Comparison of ENCODE assay signal across 8 cellular contexts in the genomic region with DNA sequence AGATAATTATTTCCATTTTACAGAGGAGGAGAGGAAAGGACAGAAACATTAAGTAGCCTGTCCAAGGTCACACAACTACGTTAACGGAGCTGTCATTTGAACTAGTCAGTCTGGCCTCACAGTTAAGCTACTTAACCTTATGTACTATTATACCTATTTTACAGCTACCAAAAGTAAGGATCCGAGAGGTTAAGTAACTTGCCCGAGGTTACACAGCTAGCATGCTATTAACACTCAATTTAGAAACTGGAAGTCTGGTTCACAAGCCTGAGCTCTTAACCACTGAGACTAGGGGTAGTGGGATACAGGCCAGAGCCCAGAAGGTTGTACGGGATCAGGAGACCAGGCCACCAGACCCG. TPM values are rescaled to one million over a fixed set of nuclear protein-coding genes. Genes with fewer than 3 reads are reported as not detected.
DNase-seq lines count a peak whose midpoint lies in the region; ATAC-seq, FAIRE-seq and TF ChIP-seq lines count a peak whose summit lies in the region.

No MANE protein-coding gene starts in this region.

- ATAC-seq in HepG2 (no peak), GM18870 (IDR thresholded peaks at IDR 0.05; ENCODE audit: unreplicated experiment) (no peak)

- no peak overlapping the region for H2AFZ ChIP-seq in HepG2 (ENCODE audit: low read length)

- no peaks in the 10 kb centered on the region for H4K20me1 ChIP-seq in HepG2 (ENCODE audit: insufficient read depth, low read length)

- no peak for TF ChIP-seq POLR2A in adrenal gland (IDR thresholded peaks at IDR 0.05)
- TF ChIP-seq POLR2A in HepG2 (IDR thresholded peaks at IDR 0.05; ENCODE audit: insufficient read depth in 1 of 2, low read depth in 2 of 2, low read length in 2 of 2): no peak

- in situ Hi-C loops in HepG2 (cut with HindIII; ENCODE audit: extremely low pct_ligation_motif_present, low pct_unique_long_range_greater_than_20kb): no loop called here

- FAIRE-seq in HepG2 (lab: Jason Lieb, UNC): peak; percentile 46

- peak overlapping the region; percentile 80 for H3K4me3 Mint-ChIP-seq in activated CD4-positive, alpha-beta T cell treated with anti-CD3 and anti-CD28 coated beads, Interleukin-2, amount 10 ng/mL, durations not matched to agents 24 days and 14 days

- peak overlapping the region in 2 of 4 donors; percentile 67 to 70 for H3K4me3 ChIP-seq in adrenal gland
- H3K4me3 ChIP-seq in HepG2 (replicated peaks in 1 of 3; ENCODE audit: insufficient read depth in 1 of 3, low read depth in 2 of 3, low read length in 3 of 3): peak overlapping the region; percentile 88 to 97 (median 93)
- H3K4me3 ChIP-seq in thymus (ENCODE audit: low read length): peak overlapping the region; percentile 98

- H3K27ac ChIP-seq in adrenal gland: peak overlapping the region; percentile 68 to 96 (median 87)
- peak overlapping the region; percentile 72 for H3K27ac ChIP-seq in HepG2 (ENCODE audit: extremely low read length, insufficient read depth, low read length)
- H3K27ac ChIP-seq in thymus (ENCODE audit: low read depth): peak overlapping the region; percentile 96

- H3K9me3 Mint-ChIP-seq in activated CD4-positive, alpha-beta T cell treated with anti-CD3 and anti-CD28 coated beads, Interleukin-2, amount 10 ng/mL, durations not matched to agents 24 days and 14 days: no peaks in the 10 kb centered on the region

- 17 to 26% (median 20%) methylated on average over 5 to 6 of the region's 6 CpGs for WGBS in adrenal gland, 4 donors
- WGBS in HepG2 (ENCODE audit: low lambda C conversion rate): 0% methylated on average over 4 of the region's 6 CpGs
- WGBS in thymus: 44% methylated on average over 6 of the region's 6 CpGs

- POLR2A ChIA-PET in HepG2 (lab: Yijun Ruan, JAX): interaction anchor here (0.7 to 3.2 kb wide), 26 partner anchors 8 to 463 kb away, joined by 3 to 69 read pairs (median 7); partner anchors contain the start of genes ABCB6, ANKZF1, ATG9A and CNPPD1

- H3K9me3 ChIP-seq in adrenal gland (replicated peaks in 1 of 3) (no peaks in the 10 kb centered on the region), HepG2 (ENCODE audit: low read length) (no peaks in the 10 kb centered on the region), thymus (ENCODE audit: control insufficient read depth) (no peaks in the 10 kb centered on the region)

- H3K27me3 ChIP-seq in adrenal gland: no peaks in the 10 kb centered on the region
- no peaks in the 10 kb centered on the region; a peak in 1 of 5 replicates for H3K27me3 ChIP-seq in HepG2 (ENCODE audit: control insufficient read depth in 1 of 2, insufficient read depth in 2 of 2, low read length in 2 of 2)
- H3K27me3 ChIP-seq in thymus (ENCODE audit: control insufficient read depth, insufficient read depth): no peaks in the 10 kb centered on the region

- intact Hi-C loops in activated CD4-positive, alpha-beta T cell treated with anti-CD3 and anti-CD28 coated beads, Interleukin-2, amount 10 ng/mL, durations not matched to agents 24 days and 14 days (cut with micrococcal nuclease): loop anchor here (1.0 to 2.0 kb wide), 5 partner anchors 9 to 352 kb away; partner anchors contain the start of genes ANKZF1, ATG9A, STK11IP and TUBA4A
- intact Hi-C loops in adrenal gland (cut with DNase I) (loop anchor here (10.0 kb wide), 1 partner anchor 50 kb away; no protein-coding TSS in a partner anchor), HepG2 (cut with micrococcal nuclease; ENCODE audit: unreplicated experiment) (loop anchor here (1.0 kb wide), 1 partner anchor 15 kb away; the partner anchor contains the start of genes ANKZF1 and ATG9A)

- H3K36me3 Mint-ChIP-seq in activated CD4-positive, alpha-beta T cell treated with anti-CD3 and anti-CD28 coated beads, Interleukin-2, amount 10 ng/mL, durations not matched to agents 24 days and 14 days (ENCODE audit: low read depth): peaks cover 30% of the 10 kb centered on the region

- TF ChIP-seq CTCF in adrenal gland (IDR thresholded peaks at IDR 0.05): no peak
- no peak for TF ChIP-seq CTCF in HepG2 (CRISPR knock-in tag; IDR thresholded peaks at IDR 0.05)

- peak overlapping the region; percentile 99 for H3K27ac Mint-ChIP-seq in activated CD4-positive, alpha-beta T cell treated with anti-CD3 and anti-CD28 coated beads, Interleukin-2, amount 10 ng/mL, durations not matched to agents 24 days and 14 days

- H3K36me3 ChIP-seq in adrenal gland (replicated peaks in 1 of 2) (peaks cover 0 to 17% of the 10 kb centered on the region in 2 donors), HepG2 (replicated peaks in 1 of 2; ENCODE audit: control insufficient read depth in 1 of 2, insufficient read depth in 2 of 2, low read length in 2 of 2) (peaks cover 2 to 13% of the 10 kb centered on the region in 2 experiments), thymus (ENCODE audit: control insufficient read depth, insufficient read depth) (peaks cover 7% of the 10 kb centered on the region)

- peaks cover 14% of the 10 kb centered on the region for H3K79me2 ChIP-seq in HepG2 (ENCODE audit: insufficient read depth, low read length)

- CTCF ChIA-PET in HepG2 (lab: Yijun Ruan, JAX; ENCODE audit: low intra/inter-chr PET ratio, low total read pairs): no interaction called here

- TF ChIP-seq EP300 in HepG2 (IDR thresholded peaks at IDR 0.05; ENCODE audit: low read depth in 2 of 2, low read length in 2 of 2) (no peak), HepG2 (CRISPR knock-in tag; IDR thresholded peaks at IDR 0.05; ENCODE audit: borderline replicate concordance) (no peak)

- no peaks in the 10 kb centered on the region for H3K27me3 Mint-ChIP-seq in activated CD4-positive, alpha-beta T cell treated with anti-CD3 and anti-CD28 coated beads, Interleukin-2, amount 10 ng/mL, durations not matched to agents 24 days and 14 days

- H3K4me2 ChIP-seq in HepG2 (ENCODE audit: low read depth, low read length): peak overlapping the region; percentile 90

- BruUV-seq in HepG2 (replicated peaks; lab: Mats Ljungman, UMichigan): TSS peak; percentile 79

- peak overlapping the region; percentile 90 for H3K9ac ChIP-seq in HepG2 (ENCODE audit: insufficient read depth, low read depth, low read length)

- peaks cover 52% of the 10 kb centered on the region for H3K4me1 Mint-ChIP-seq in activated CD4-positive, alpha-beta T cell treated with anti-CD3 and anti-CD28 coated beads, Interleukin-2, amount 10 ng/mL, durations not matched to agents 24 days and 14 days

- peaks cover 23 to 30% of the 10 kb centered on the region in 2 donors for H3K4me1 ChIP-seq in adrenal gland (replicated peaks in 1 of 2)
- H3K4me1 ChIP-seq in HepG2 (ENCODE audit: insufficient read depth, low read length): peaks cover 48% of the 10 kb centered on the region
- peaks cover 41% of the 10 kb centered on the region for H3K4me1 ChIP-seq in thymus (ENCODE audit: control insufficient read depth, insufficient read depth, low read length)

- no peak for TF ChIP-seq RAD21 in HepG2 (CRISPR knock-in tag; IDR thresholded peaks at IDR 0.05)

- no peak for DNase-seq in activated CD4-positive, alpha-beta T cell treated with anti-CD3 and anti-CD28 coated beads, Interleukin-2, amount 10 ng/mL, durations not matched to agents 24 days and 14 days
- DNase-seq in activated CD4-positive, alpha-beta T cell treated with anti-CD3 and anti-CD28 coated beads, Interleukin-2, amount 50 U/mL, for 1 hour: no peak
- DNase-seq in adrenal gland (no peak), HepG2 (ENCODE audit: low spot score) (no peak), DMS79 treated with DMSO at 0.1 percent for 48 hours (lab: John Stamatoyannopoulos, UW) (no peak), Ammon's horn (ENCODE audit: low spot score) (no peak)

RNA-seq across cellular contexts. Expression of gene GLB1L, which starts 0.5 kb away (rescaled TPM):
- 4.6 and 4.9 TPM in 2 replicates for total RNA-seq in activated CD4-positive, alpha-beta T cell treated with anti-CD3 and anti-CD28 coated beads, Interleukin-2, amount 10 ng/mL, durations not matched to agents 24 days and 14 days
- total RNA-seq in adrenal gland: 10 to 100 TPM in 6 of 8 donors, 1 to 10 TPM in 2; 6.3 to 25.0 (median 14.5) TPM
- 10 to 100 TPM; 12.6 to 18.1 (median 14.9) TPM for polyA plus RNA-seq in adrenal gland
- total RNA-seq in HepG2 (2016; rRNA removed; fragmentation: Illumina TruSeq; extraction: Trizol): 2.7 and 6.8 TPM in 2 replicates
- 1.8 and 3.4 TPM in 2 replicates for total RNA-seq in HepG2 (2016; cell fraction: cytosol; rRNA removed; fragmentation: Illumina TruSeq; extraction: Trizol; ENCODE audit: low read depth)
- 2.6 and 6.8 TPM in 2 replicates for total RNA-seq in HepG2 (2016; cell fraction: insoluble cytoplasmic fraction; rRNA removed; fragmentation: Illumina TruSeq; extraction: Trizol)
- total RNA-seq in HepG2 (2016; cell fraction: membrane; rRNA removed; fragmentation: Illumina TruSeq; extraction: Trizol): 4.9 and 6.4 TPM in 2 replicates
- total RNA-seq in HepG2 (2016; cell fraction: nucleus; rRNA removed; fragmentation: Illumina TruSeq; extraction: Trizol): 5.0 and 7.5 TPM in 2 replicates
- 6.2 and 7.3 TPM in 2 replicates for polyA plus RNA-seq in HepG2 (2011; rRNA removed)
- polyA plus RNA-seq in HepG2 (2011; cell fraction: cytosol; rRNA removed): 5.5 and 6.3 TPM in 2 replicates
- 6.0 and 6.8 TPM in 2 replicates for polyA plus RNA-seq in HepG2 (2011; cell fraction: nucleus; rRNA removed)
- 3.7 and 4.4 TPM in 2 replicates for polyA plus RNA-seq in HepG2 (2012)
- 1.5 and 2.7 TPM in 2 replicates for polyA plus RNA-seq in HepG2 (2016; cell fraction: cytosol; fragmentation: Illumina TruSeq; extraction: Trizol; ENCODE audit: low read depth)
- 2.3 and 3.0 TPM in 2 replicates for polyA plus RNA-seq in HepG2 (2016; cell fraction: insoluble cytoplasmic fraction; fragmentation: Illumina TruSeq; extraction: Trizol; ENCODE audit: low read depth)
- 3.5 and 4.0 TPM in 2 replicates for polyA plus RNA-seq in HepG2 (2016; cell fraction: membrane; fragmentation: Illumina TruSeq; extraction: Trizol; ENCODE audit: low read depth)
- 9.0 and 11.6 TPM in 2 replicates for polyA plus RNA-seq in HepG2 (2016; cell fraction: nucleus; fragmentation: Illumina TruSeq; extraction: Trizol; ENCODE audit: insufficient read depth, low read depth)
- polyA minus RNA-seq in HepG2 (2011; rRNA and poly(A)+ RNA removed; ENCODE audit: low replicate concordance): 5.1 and 6.4 TPM in 2 replicates
- polyA minus RNA-seq in HepG2 (2011; cell fraction: cytosol; rRNA and poly(A)+ RNA removed): 1.7 and 2.6 TPM in 2 replicates
- polyA minus RNA-seq in HepG2 (2011; cell fraction: nucleus; rRNA and poly(A)+ RNA removed): 6.1 and 6.7 TPM in 2 replicates
- polyA plus RNA-seq in thymus: 11.3 TPM

RNA-seq across cellular contexts. Expression of gene STK16, which starts 0.5 kb away (rescaled TPM):
- 29.1 and 31.7 TPM in 2 replicates for total RNA-seq in activated CD4-positive, alpha-beta T cell treated with anti-CD3 and anti-CD28 coated beads, Interleukin-2, amount 10 ng/mL, durations not matched to agents 24 days and 14 days
- total RNA-seq in adrenal gland (10 to 100 TPM; 19.2 to 55.8 (median 30.1) TPM), HepG2 (2016; rRNA removed; fragmentation: Illumina TruSeq; extraction: Trizol) (27.0 and 28.0 TPM in 2 replicates)
- polyA plus RNA-seq in adrenal gland (10 to 100 TPM; 24.7 to 27.1 (median 26.8) TPM), HepG2 (2011; rRNA removed) (50.9 and 60.5 TPM in 2 replicates), thymus (55.1 TPM)
- total RNA-seq in HepG2 (2016; cell fraction: cytosol; rRNA removed; fragmentation: Illumina TruSeq; extraction: Trizol; ENCODE audit: low read depth): 31.9 and 35.5 TPM in 2 replicates
- 21.9 and 24.8 TPM in 2 replicates for total RNA-seq in HepG2 (2016; cell fraction: insoluble cytoplasmic fraction; rRNA removed; fragmentation: Illumina TruSeq; extraction: Trizol)
- total RNA-seq in HepG2 (2016; cell fraction: membrane; rRNA removed; fragmentation: Illumina TruSeq; extraction: Trizol): 61.2 and 65.9 TPM in 2 replicates
- total RNA-seq in HepG2 (2016; cell fraction: nucleus; rRNA removed; fragmentation: Illumina TruSeq; extraction: Trizol): 19.2 and 22.9 TPM in 2 replicates
- 56.2 and 60.4 TPM in 2 replicates for polyA plus RNA-seq in HepG2 (2011; cell fraction: cytosol; rRNA removed)
- 80.4 and 87.0 TPM in 2 replicates for polyA plus RNA-seq in HepG2 (2011; cell fraction: nucleus; rRNA removed)
- 25.9 and 27.6 TPM in 2 replicates for polyA plus RNA-seq in HepG2 (2012)
- 43.0 and 56.8 TPM in 2 replicates for polyA plus RNA-seq in HepG2 (2016; cell fraction: cytosol; fragmentation: Illumina TruSeq; extraction: Trizol; ENCODE audit: low read depth)
- polyA plus RNA-seq in HepG2 (2016; cell fraction: insoluble cytoplasmic fraction; fragmentation: Illumina TruSeq; extraction: Trizol; ENCODE audit: low read depth): 23.1 and 28.9 TPM in 2 replicates
- polyA plus RNA-seq in HepG2 (2016; cell fraction: membrane; fragmentation: Illumina TruSeq; extraction: Trizol; ENCODE audit: low read depth): 54.8 and 59.8 TPM in 2 replicates
- 35.1 and 36.1 TPM in 2 replicates for polyA plus RNA-seq in HepG2 (2016; cell fraction: nucleus; fragmentation: Illumina TruSeq; extraction: Trizol; ENCODE audit: insufficient read depth, low read depth)
- polyA minus RNA-seq in HepG2 (2011; rRNA and poly(A)+ RNA removed; ENCODE audit: low replicate concordance): 37.1 and 63.8 TPM in 2 replicates
- polyA minus RNA-seq in HepG2 (2011; cell fraction: cytosol; rRNA and poly(A)+ RNA removed): 12.2 and 18.8 TPM in 2 replicates
- polyA minus RNA-seq in HepG2 (2011; cell fraction: nucleus; rRNA and poly(A)+ RNA removed): 36.2 and 47.5 TPM in 2 replicates

RNA-seq across cellular contexts. Expression of gene TUBA4B, which starts 8.3 kb away (rescaled TPM):
- total RNA-seq in activated CD4-positive, alpha-beta T cell treated with anti-CD3 and anti-CD28 coated beads, Interleukin-2, amount 10 ng/mL, durations not matched to agents 24 days and 14 days: not detected in 2 replicates
- total RNA-seq in adrenal gland (under 1 TPM in 1 of 8 donors, not detected in 7; 0.14 TPM), HepG2 (2016; rRNA removed; fragmentation: Illumina TruSeq; extraction: Trizol) (0.18 and 0.29 TPM in 2 replicates)
- polyA plus RNA-seq in adrenal gland (under 1 TPM in 1 of 3 donors, not detected in 2; 0.07 TPM), HepG2 (2011; rRNA removed) (0.18 and 0.22 TPM in 2 replicates), thymus (0.23 TPM)
- 0.30 and 0.35 TPM in 2 replicates for total RNA-seq in HepG2 (2016; cell fraction: cytosol; rRNA removed; fragmentation: Illumina TruSeq; extraction: Trizol; ENCODE audit: low read depth)
- total RNA-seq in HepG2 (2016; cell fraction: insoluble cytoplasmic fraction; rRNA removed; fragmentation: Illumina TruSeq; extraction: Trizol): 0.18 and 0.24 TPM in 2 replicates
- 0.34 and 0.41 TPM in 2 replicates for total RNA-seq in HepG2 (2016; cell fraction: membrane; rRNA removed; fragmentation: Illumina TruSeq; extraction: Trizol)
- total RNA-seq in HepG2 (2016; cell fraction: nucleus; rRNA removed; fragmentation: Illumina TruSeq; extraction: Trizol): 0.28 TPM in 1 of 2 replicates, not detected in the other
- 0.32 and 0.55 TPM in 2 replicates for polyA plus RNA-seq in HepG2 (2011; cell fraction: cytosol; rRNA removed)
- 0.19 and 0.21 TPM in 2 replicates for polyA plus RNA-seq in HepG2 (2011; cell fraction: nucleus; rRNA removed)
- not detected in 2 replicates for polyA plus RNA-seq in HepG2 (2012)
- 0.10 and 0.15 TPM in 2 replicates for polyA plus RNA-seq in HepG2 (2016; cell fraction: cytosol; fragmentation: Illumina TruSeq; extraction: Trizol; ENCODE audit: low read depth)
- polyA plus RNA-seq in HepG2 (2016; cell fraction: insoluble cytoplasmic fraction; fragmentation: Illumina TruSeq; extraction: Trizol; ENCODE audit: low read depth): 0.27 and 0.32 TPM in 2 replicates
- 0.21 and 0.30 TPM in 2 replicates for polyA plus RNA-seq in HepG2 (2016; cell fraction: membrane; fragmentation: Illumina TruSeq; extraction: Trizol; ENCODE audit: low read depth)
- 0.57 TPM in 1 of 2 replicates, not detected in the other for polyA plus RNA-seq in HepG2 (2016; cell fraction: nucleus; fragmentation: Illumina TruSeq; extraction: Trizol; ENCODE audit: insufficient read depth, low read depth)
- polyA minus RNA-seq in HepG2 (2011; rRNA and poly(A)+ RNA removed; ENCODE audit: low replicate concordance): 0.19 TPM in 1 of 2 replicates, not detected in the other
- not detected in 2 replicates for polyA minus RNA-seq in HepG2 (2011; cell fraction: cytosol; rRNA and poly(A)+ RNA removed)
- polyA minus RNA-seq in HepG2 (2011; cell fraction: nucleus; rRNA and poly(A)+ RNA removed): not detected in 2 replicates

RNA-seq across cellular contexts. Expression of gene TUBA4A, which starts 8.9 kb away (rescaled TPM):
- total RNA-seq in activated CD4-positive, alpha-beta T cell treated with anti-CD3 and anti-CD28 coated beads, Interleukin-2, amount 10 ng/mL, durations not matched to agents 24 days and 14 days: 235 and 240 TPM in 2 replicates
- total RNA-seq in adrenal gland (100 to 1,000 TPM in 1 of 8 donors, 10 to 100 TPM in 7; 16.6 to 207 (median 25.9) TPM), HepG2 (2016; rRNA removed; fragmentation: Illumina TruSeq; extraction: Trizol) (0.97 and 1.3 TPM in 2 replicates)
- polyA plus RNA-seq in adrenal gland (100 to 1,000 TPM in 1 of 3 donors, 10 to 100 TPM in 2; 13.4 to 741 (median 39.6) TPM), HepG2 (2011; rRNA removed) (12.7 and 19.5 TPM in 2 replicates), thymus (102 TPM)
- 0.10 and 0.18 TPM in 2 replicates for total RNA-seq in HepG2 (2016; cell fraction: cytosol; rRNA removed; fragmentation: Illumina TruSeq; extraction: Trizol; ENCODE audit: low read depth)
- 1.2 and 2.1 TPM in 2 replicates for total RNA-seq in HepG2 (2016; cell fraction: insoluble cytoplasmic fraction; rRNA removed; fragmentation: Illumina TruSeq; extraction: Trizol)
- 0.34 and 0.52 TPM in 2 replicates for total RNA-seq in HepG2 (2016; cell fraction: membrane; rRNA removed; fragmentation: Illumina TruSeq; extraction: Trizol)
- total RNA-seq in HepG2 (2016; cell fraction: nucleus; rRNA removed; fragmentation: Illumina TruSeq; extraction: Trizol): 0.78 and 0.81 TPM in 2 replicates
- 10.0 and 11.2 TPM in 2 replicates for polyA plus RNA-seq in HepG2 (2011; cell fraction: cytosol; rRNA removed)
- 37.1 and 38.2 TPM in 2 replicates for polyA plus RNA-seq in HepG2 (2011; cell fraction: nucleus; rRNA removed)
- 15.6 and 17.6 TPM in 2 replicates for polyA plus RNA-seq in HepG2 (2012)
- 0.87 and 1.3 TPM in 2 replicates for polyA plus RNA-seq in HepG2 (2016; cell fraction: cytosol; fragmentation: Illumina TruSeq; extraction: Trizol; ENCODE audit: low read depth)
- polyA plus RNA-seq in HepG2 (2016; cell fraction: insoluble cytoplasmic fraction; fragmentation: Illumina TruSeq; extraction: Trizol; ENCODE audit: low read depth): 2.8 TPM in 2 replicates
- 0.76 and 1.1 TPM in 2 replicates for polyA plus RNA-seq in HepG2 (2016; cell fraction: membrane; fragmentation: Illumina TruSeq; extraction: Trizol; ENCODE audit: low read depth)
- 1.9 and 3.4 TPM in 2 replicates for polyA plus RNA-seq in HepG2 (2016; cell fraction: nucleus; fragmentation: Illumina TruSeq; extraction: Trizol; ENCODE audit: insufficient read depth, low read depth)
- 6.5 and 116 TPM in 2 replicates for polyA minus RNA-seq in HepG2 (2011; rRNA and poly(A)+ RNA removed; ENCODE audit: low replicate concordance)
- 1.8 and 2.1 TPM in 2 replicates for polyA minus RNA-seq in HepG2 (2011; cell fraction: cytosol; rRNA and poly(A)+ RNA removed)
- polyA minus RNA-seq in HepG2 (2011; cell fraction: nucleus; rRNA and poly(A)+ RNA removed): 2.0 and 3.0 TPM in 2 replicates

RNA-seq across cellular contexts. Expression of gene ANKZF1, which starts 15.2 kb away (rescaled TPM):
- total RNA-seq in activated CD4-positive, alpha-beta T cell treated with anti-CD3 and anti-CD28 coated beads, Interleukin-2, amount 10 ng/mL, durations not matched to agents 24 days and 14 days: 144 and 149 TPM in 2 replicates
- total RNA-seq in adrenal gland (10 to 100 TPM; 11.5 to 60.1 (median 37.6) TPM), HepG2 (2016; rRNA removed; fragmentation: Illumina TruSeq; extraction: Trizol) (14.6 and 25.3 TPM in 2 replicates)
- polyA plus RNA-seq in adrenal gland (10 to 100 TPM; 15.0 to 93.1 (median 50.4) TPM), HepG2 (2011; rRNA removed) (128 and 131 TPM in 2 replicates), thymus (91.6 TPM)
- 7.2 and 11.5 TPM in 2 replicates for total RNA-seq in HepG2 (2016; cell fraction: cytosol; rRNA removed; fragmentation: Illumina TruSeq; extraction: Trizol; ENCODE audit: low read depth)
- total RNA-seq in HepG2 (2016; cell fraction: insoluble cytoplasmic fraction; rRNA removed; fragmentation: Illumina TruSeq; extraction: Trizol): 15.1 and 28.1 TPM in 2 replicates
- total RNA-seq in HepG2 (2016; cell fraction: membrane; rRNA removed; fragmentation: Illumina TruSeq; extraction: Trizol): 9.6 and 9.7 TPM in 2 replicates
- total RNA-seq in HepG2 (2016; cell fraction: nucleus; rRNA removed; fragmentation: Illumina TruSeq; extraction: Trizol): 35.5 and 43.3 TPM in 2 replicates
- 31.4 and 41.4 TPM in 2 replicates for polyA plus RNA-seq in HepG2 (2011; cell fraction: cytosol; rRNA removed)
- polyA plus RNA-seq in HepG2 (2011; cell fraction: nucleus; rRNA removed): 741 and 801 TPM in 2 replicates
- polyA plus RNA-seq in HepG2 (2012): 97.7 and 105 TPM in 2 replicates
- 1.9 and 2.1 TPM in 2 replicates for polyA plus RNA-seq in HepG2 (2016; cell fraction: cytosol; fragmentation: Illumina TruSeq; extraction: Trizol; ENCODE audit: low read depth)
- polyA plus RNA-seq in HepG2 (2016; cell fraction: insoluble cytoplasmic fraction; fragmentation: Illumina TruSeq; extraction: Trizol; ENCODE audit: low read depth): 12.2 and 12.4 TPM in 2 replicates
- polyA plus RNA-seq in HepG2 (2016; cell fraction: membrane; fragmentation: Illumina TruSeq; extraction: Trizol; ENCODE audit: low read depth): 3.0 and 3.3 TPM in 2 replicates
- 74.4 and 78.7 TPM in 2 replicates for polyA plus RNA-seq in HepG2 (2016; cell fraction: nucleus; fragmentation: Illumina TruSeq; extraction: Trizol; ENCODE audit: insufficient read depth, low read depth)
- polyA minus RNA-seq in HepG2 (2011; rRNA and poly(A)+ RNA removed; ENCODE audit: low replicate concordance): 27.1 and 66.1 TPM in 2 replicates
- polyA minus RNA-seq in HepG2 (2011; cell fraction: cytosol; rRNA and poly(A)+ RNA removed): 26.1 and 28.4 TPM in 2 replicates
- 218 and 249 TPM in 2 replicates for polyA minus RNA-seq in HepG2 (2011; cell fraction: nucleus; rRNA and poly(A)+ RNA removed)
